In the genomic region with DNA sequence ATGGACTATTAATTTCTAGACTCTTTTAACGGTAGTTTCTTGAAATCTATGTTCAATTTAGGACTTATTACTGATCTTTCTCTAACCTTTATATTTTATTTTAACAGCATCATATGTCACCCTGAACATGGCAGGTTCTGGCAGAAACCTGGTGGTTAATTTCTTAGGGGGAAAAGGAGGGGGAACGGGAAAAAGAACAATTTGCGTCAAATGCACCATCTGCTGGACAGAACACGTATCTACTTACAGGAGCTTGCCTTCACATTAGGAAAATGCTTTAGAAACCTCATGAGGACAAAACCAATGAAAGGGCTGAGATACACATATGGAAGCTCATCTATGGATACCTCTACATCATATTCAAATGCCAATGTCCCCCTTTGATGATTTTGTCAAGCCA, we compare ENCODE assay signal across 9 cellular contexts.
DNase-seq lines count a peak whose midpoint lies in the region; ATAC-seq, FAIRE-seq and TF ChIP-seq lines count a peak whose summit lies in the region.
"Had no signal": no experiment of that assay in that cellular context is flagged by ENCODE, and none has a peak within 500 bp of the region (broad histone marks: within the 10 kb centered on the region; RNA-seq: fewer than 3 reads in every experiment).

No MANE protein-coding gene starts in this region.

- no peaks in the 10 kb centered on the region for H3K9me3 ChIP-seq in keratinocyte (ENCODE audit: control insufficient read depth, low read depth, low read length)
- H3K9me3 ChIP-seq: SJSA1 had no signal

- no peak overlapping the region for H3K9ac ChIP-seq in keratinocyte (ENCODE audit: control insufficient read depth, extremely low read depth, insufficient read depth, low read length)

- H3K4me3 ChIP-seq in keratinocyte (ENCODE audit: control insufficient read depth in 2 of 3, extremely low read depth in 1 of 3, insufficient read depth in 2 of 3, low read depth in 1 of 3, low read length in 3 of 3), result no peak overlapping the region
- H3K4me3 ChIP-seq: SJSA1 had no signal

- H3K27ac ChIP-seq in keratinocyte (ENCODE audit: control insufficient read depth, insufficient read depth, low read length), result no peak overlapping the region
- H3K27ac ChIP-seq: SJSA1 had no signal

- no peaks in the 10 kb centered on the region for H3K4me1 ChIP-seq in keratinocyte (ENCODE audit: control insufficient read depth, extremely low read depth, insufficient read depth, low read length)
- H3K4me1 ChIP-seq: SJSA1 had no signal

- no peaks in the 10 kb centered on the region for H3K79me2 ChIP-seq in keratinocyte (ENCODE audit: control insufficient read depth, insufficient read depth, low read length)

- H3K4me2 ChIP-seq in keratinocyte (ENCODE audit: control insufficient read depth, extremely low read depth, insufficient read depth, low read depth, low read length), result no peak overlapping the region

- dilution Hi-C loops in keratinocyte (cut with MboI; ENCODE audit: extremely low pct_ligation_motif_present, low sequenced_read_pairs), result no loop called here

- no peaks in the 10 kb centered on the region for H3K36me3 ChIP-seq in keratinocyte (ENCODE audit: control insufficient read depth in 2 of 2, extremely low read depth in 1 of 2, insufficient read depth in 2 of 2, low read length in 2 of 2)
- H3K36me3 ChIP-seq: SJSA1 had no signal

- no peaks in the 10 kb centered on the region for H3K9me1 ChIP-seq in keratinocyte (ENCODE audit: control insufficient read depth, extremely low read depth, insufficient read depth, low read length)

- H4K20me1 ChIP-seq in keratinocyte (ENCODE audit: control insufficient read depth, extremely low read depth, insufficient read depth, low read length), result no peaks in the 10 kb centered on the region

- peak; percentile 34; the same call in 1 of the 2 replicates for TF ChIP-seq CTCF in GM12874 (IDR thresholded peaks at IDR 0.05; ENCODE audit: insufficient read depth, low read depth, low read length)
- TF ChIP-seq CTCF in keratinocyte (optimal IDR thresholded peaks at IDR 0.05 in 1 of 3, IDR thresholded peaks at IDR 0.05 in 1 of 3, conservative IDR thresholded peaks at IDR 0.05 in 1 of 3; ENCODE audit: extremely low read depth in 1 of 3, insufficient read depth in 2 of 3, low read length in 3 of 3), result peak; percentile 28 to 38 (median 33)

- H3K27me3 ChIP-seq in keratinocyte (ENCODE audit: control insufficient read depth, extremely low read depth, insufficient read depth, low read length), result no peaks in the 10 kb centered on the region
- H3K27me3 ChIP-seq: SJSA1 had no signal

- no peak overlapping the region for H2AFZ ChIP-seq in keratinocyte (ENCODE audit: control insufficient read depth, low read length)

- peak; percentile 12 for DNase-seq in HuH-7 (ENCODE audit: low spot score)
- DNase-seq in SW480 (ENCODE audit: low spot score), result peak; percentile 45
- DNase-seq in keratinocyte (ENCODE audit: low read depth, low spot score), result no peak
- no peak for DNase-seq in amniotic stem cell (lab: John Stamatoyannopoulos, UW)
- no peak for DNase-seq in NCI-H2227 treated with DMSO at 0.1 percent for 48 hours (lab: John Stamatoyannopoulos, UW)
- DNase-seq in stimulated activated CD4-positive, alpha-beta T cell treated with anti-CD3 and anti-CD28 coated beads, Interleukin-1b, Interleukin-23, amount 100 ng/mL, for 48 hours, result no peak

- no peak for FAIRE-seq in keratinocyte (lab: Jason Lieb, UNC)

- no peak for ATAC-seq in esophagus mucosa

Comparison
In these comparisons a context has a peak if more than half of its experiments do, and no peak if none do; other contexts are left out.
1. DNase-seq: peak in HuH-7 (single experiment) and SW480 (single experiment); none in keratinocyte (single experiment), amniotic stem cell (single experiment), NCI-H2227 treated with DMSO at 0.1 percent for 48 hours (single experiment) and stimulated activated CD4-positive, alpha-beta T cell treated with anti-CD3 and anti-CD28 coated beads, Interleukin-1b, Interleukin-23, amount 100 ng/mL, for 48 hours (single experiment).